Comparison of ENCODE assay signal across 23 cellular contexts in genomic region chr1:47004004-47004403, GRCh38. TPM values are rescaled to one million over a fixed set of nuclear protein-coding genes. Genes with fewer than 3 reads are reported as not detected.
"Had no signal": no experiment of that assay in that cellular context is flagged by ENCODE, and none has a peak within 500 bp of the region (broad histone marks: within the 10 kb centered on the region; RNA-seq: fewer than 3 reads in every experiment).

No MANE protein-coding gene starts in this region.

- DNase-seq: activated B cell treated with CpG ODN at 0.5 μM for 24 hours; activated CD4-positive, alpha-beta T cell treated with anti-CD3 and anti-CD28 coated beads for 36 hours; activated CD4-positive, alpha-beta T cell treated with anti-CD3 and anti-CD28 coated beads, Interleukin-2, amount 50 U/mL, for 4 hours; activated CD8-positive, alpha-beta memory T cell treated with anti-CD3 and anti-CD28 coated beads for 24 hours; activated CD8-positive, alpha-beta memory T cell treated with anti-CD3 and anti-CD28 coated beads, Interleukin-2, amount 50 U/mL, for 4 hours; activated T-cell treated with anti-CD3 and anti-CD28 coated beads, Interleukin-2, amount 50 U/mL, for 24 hours; adrenal gland; effector memory CD4-positive, alpha-beta T cell; glutamatergic neuron; immature natural killer cell; left ventricle myocardium inferior; pancreas; right cardiac atrium; stimulated activated CD4-positive, alpha-beta T cell treated with anti-CD3 and anti-CD28 coated beads, Interleukin-12 subunit alpha, Interleukin-12 subunit beta, amount 100 ng/mL, for 4 hours; stimulated activated CD4-positive, alpha-beta T cell treated with anti-CD3 and anti-CD28 coated beads, Interleukin-1b, Interleukin-23, amount 100 ng/mL, for 48 hours; T1000; tibial artery had no signal

- H3K36me3 ChIP-seq: adrenal gland, left ventricle myocardium inferior, pancreas, tibial artery had no signal

- H3K27ac ChIP-seq: adrenal gland, hepatocyte, left ventricle myocardium inferior, pancreas, tibial artery had no signal

- H3K27me3 ChIP-seq: adrenal gland, hepatocyte, pancreas, tibial artery had no signal

- H3K4me3 ChIP-seq: adrenal gland, hepatocyte, left ventricle myocardium inferior, pancreas, tibial artery had no signal

- H3K4me1 ChIP-seq: adrenal gland, left ventricle myocardium inferior, pancreas, tibial artery had no signal

- ATAC-seq: activated CD4-positive, alpha-beta T cell treated with anti-CD3 and anti-CD28 coated beads for 36 hours; activated naive CD4-positive, alpha-beta T cell treated with anti-CD3 and anti-CD28 coated beads, Interleukin-2, amount 50 U/mL, for 72 hours; activated T-helper 17 cell treated with anti-CD3 and anti-CD28 coated beads, Interleukin-2, amount 50 U/mL, for 72 hours; natural killer cell treated with Interleukin-12 subunit alpha and Interleukin-12 subunit beta and Interleukin-15 and Interleukin-18, amount 100 ng/mL, for 72 hours; pancreas; right cardiac atrium had no signal

- H3K9me3 ChIP-seq: adrenal gland, left ventricle myocardium inferior, pancreas had no signal

RNA-seq across cellular contexts. Expression of gene CYP4X1, which starts 19.5 kb away (rescaled TPM):
- total RNA-seq: activated B cell treated with CpG ODN at 0.5 μM for 24 hours; activated CD4-positive, alpha-beta T cell treated with anti-CD3 and anti-CD28 coated beads for 36 hours; activated naive CD4-positive, alpha-beta T cell treated with anti-CD3 and anti-CD28 coated beads, Interleukin-2, amount 50 U/mL, for 72 hours; activated T-helper 17 cell treated with anti-CD3 and anti-CD28 coated beads, Interleukin-2, amount 50 U/mL, for 72 hours; astrocyte; kidney epithelial cell; natural killer cell treated with Interleukin-12 subunit alpha and Interleukin-12 subunit beta and Interleukin-15 and Interleukin-18, amount 100 ng/mL, for 72 hours had no signal
